In the genomic region with DNA sequence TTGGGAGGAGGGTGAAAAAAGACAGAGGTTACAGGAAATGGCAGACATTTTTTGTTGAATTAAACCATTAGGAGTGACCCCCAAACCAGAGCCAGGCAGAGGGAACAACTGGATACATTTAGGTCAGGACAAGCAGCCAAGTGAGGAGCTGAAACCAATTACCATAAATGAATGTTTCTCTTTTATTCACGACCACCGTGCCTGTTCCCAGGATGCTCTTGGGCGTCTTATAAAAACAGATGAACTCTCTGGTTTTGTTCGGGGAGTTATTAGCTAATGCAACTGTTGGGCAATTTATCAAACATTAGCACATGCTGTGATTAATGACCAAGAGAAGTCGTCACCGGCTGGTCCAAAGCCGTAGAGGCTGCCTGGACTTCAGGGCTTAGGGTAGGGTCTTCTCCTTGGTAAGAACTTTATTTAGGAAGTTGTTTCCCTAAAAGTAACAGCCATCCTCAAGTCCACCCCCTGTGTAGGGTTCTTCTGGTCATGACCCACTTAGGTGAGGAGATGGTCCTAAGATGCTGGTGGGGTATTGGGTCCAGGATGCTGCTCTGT, we compare ENCODE assay signal across 2 cellular contexts.
TF ChIP-seq lines count a peak whose summit lies in the region.

No MANE protein-coding gene starts in this region.

TF ChIP-seq in SK-N-SH, 30 proteins besides CTCF, POLR2A, EP300 and RAD21 (continued from another document):
- TF ChIP-seq ZBTB33 (IDR thresholded peaks at IDR 0.05; ENCODE audit: borderline replicate concordance, low read depth) = no peak
- TF ChIP-seq RFX5 (IDR thresholded peaks at IDR 0.05; ENCODE audit: low read length) = no peak
- no peak for TF ChIP-seq NFIC (IDR thresholded peaks at IDR 0.05; ENCODE audit: borderline replicate concordance)
- TF ChIP-seq CHD2 (IDR thresholded peaks at IDR 0.05; ENCODE audit: low read length, partially characterized antibody) = no peak
- no peak for TF ChIP-seq RCOR1 (IDR thresholded peaks at IDR 0.05; ENCODE audit: low read length)
- TF ChIP-seq JUND (IDR thresholded peaks at IDR 0.05) = no peak
- no peak for TF ChIP-seq EZH2phosphoT487 (IDR thresholded peaks at IDR 0.05; ENCODE audit: borderline replicate concordance, low read depth)
- no peak for TF ChIP-seq MEF2A (IDR thresholded peaks at IDR 0.05; ENCODE audit: borderline replicate concordance, low read depth)
- no peak for TF ChIP-seq NRF1 (IDR thresholded peaks at IDR 0.05; ENCODE audit: low read depth, low read length)
- TF ChIP-seq YY1 (IDR thresholded peaks at IDR 0.05; ENCODE audit: low read depth) = no peak
- TF ChIP-seq, protein P1, sequence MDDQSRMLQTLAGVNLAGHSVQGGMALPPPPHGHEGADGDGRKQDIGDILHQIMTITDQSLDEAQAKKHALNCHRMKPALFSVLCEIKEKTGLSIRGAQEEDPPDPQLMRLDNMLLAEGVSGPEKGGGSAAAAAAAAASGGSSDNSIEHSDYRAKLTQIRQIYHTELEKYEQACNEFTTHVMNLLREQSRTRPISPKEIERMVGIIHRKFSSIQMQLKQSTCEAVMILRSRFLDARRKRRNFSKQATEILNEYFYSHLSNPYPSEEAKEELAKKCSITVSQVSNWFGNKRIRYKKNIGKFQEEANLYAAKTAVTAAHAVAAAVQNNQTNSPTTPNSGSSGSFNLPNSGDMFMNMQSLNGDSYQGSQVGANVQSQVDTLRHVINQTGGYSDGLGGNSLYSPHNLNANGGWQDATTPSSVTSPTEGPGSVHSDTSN (IDR thresholded peaks at IDR 0.05) = no peak
- TF ChIP-seq GABPA (IDR thresholded peaks at IDR 0.05; ENCODE audit: low read depth) = no peak
- TF ChIP-seq FOXM1 (IDR thresholded peaks at IDR 0.05; ENCODE audit: low read depth) = no peak

TF ChIP-seq in SK-N-SH treated with all-trans-retinoic acid at 6 μM for 48 hours, 23 proteins besides CTCF, POLR2A, EP300 and RAD21 (continued from another document):
- no peak for TF ChIP-seq TCF4 (CRISPR knock-in tag; IDR thresholded peaks at IDR 0.05; ENCODE audit: borderline replicate concordance)
- TF ChIP-seq PATZ1 (CRISPR knock-in tag; IDR thresholded peaks at IDR 0.05; ENCODE audit: borderline replicate concordance) = no peak
- no peak for TF ChIP-seq OSR1 (CRISPR knock-in tag; IDR thresholded peaks at IDR 0.05)
- no peak for TF ChIP-seq ZNF565 (CRISPR knock-in tag; conservative IDR thresholded peaks at IDR 0.05; ENCODE audit: low read depth)
- TF ChIP-seq, protein P2, sequence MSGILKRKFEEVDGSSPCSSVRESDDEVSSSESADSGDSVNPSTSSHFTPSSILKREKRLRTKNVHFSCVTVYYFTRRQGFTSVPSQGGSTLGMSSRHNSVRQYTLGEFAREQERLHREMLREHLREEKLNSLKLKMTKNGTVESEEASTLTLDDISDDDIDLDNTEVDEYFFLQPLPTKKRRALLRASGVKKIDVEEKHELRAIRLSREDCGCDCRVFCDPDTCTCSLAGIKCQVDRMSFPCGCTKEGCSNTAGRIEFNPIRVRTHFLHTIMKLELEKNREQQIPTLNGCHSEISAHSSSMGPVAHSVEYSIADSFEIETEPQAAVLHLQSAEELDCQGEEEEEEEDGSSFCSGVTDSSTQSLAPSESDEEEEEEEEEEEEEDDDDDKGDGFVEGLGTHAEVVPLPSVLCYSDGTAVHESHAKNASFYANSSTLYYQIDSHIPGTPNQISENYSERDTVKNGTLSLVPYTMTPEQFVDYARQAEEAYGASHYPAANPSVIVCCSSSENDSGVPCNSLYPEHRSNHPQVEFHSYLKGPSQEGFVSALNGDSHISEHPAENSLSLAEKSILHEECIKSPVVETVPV (CRISPR knock-in tag; IDR thresholded peaks at IDR 0.05) = no peak
- no peak for TF ChIP-seq ESRRG (CRISPR knock-in tag; IDR thresholded peaks at IDR 0.05)
TF ChIP-seq in SK-N-SH treated with all-trans-retinoic acid at 6 μM for 48 hours: peak in this region for 0.
